ENCODE assay signal across 1 cellular context in genomic region chr13:113022391-113023216, GRCh38.
TF ChIP-seq lines count a peak whose summit lies in the region.

No MANE protein-coding gene starts in this region.

TF ChIP-seq in HCT116, 20 proteins besides CTCF, POLR2A, EP300 and RAD21 (continued from another document):
- TF ChIP-seq ZBTB33 (IDR thresholded peaks at IDR 0.05; ENCODE audit: extremely low read depth, insufficient replicate concordance, low read length): no peak
